In genomic region chr2:86360781-86361180, GRCh38 we compare ENCODE assay signal across 15 cellular contexts.
"Had no signal": no experiment of that assay in that cellular context is flagged by ENCODE, and none has a peak within 500 bp of the region (broad histone marks: within the 10 kb centered on the region; RNA-seq: fewer than 3 reads in every experiment).

No MANE protein-coding gene starts in this region.

- H3K4me3 ChIP-seq: left ventricle myocardium inferior, ovary, skin epidermis, thyroid gland had no signal

- H3K27ac Mint-ChIP-seq: activated naive CD8-positive, alpha-beta T cell; dendritic cell treated with granulocyte-macrophage colony-stimulating factor and Interleukin-4, amounts not matched to agents 40 ng/mL and 50 ng/mL, for 4 days; effector memory CD8-positive, alpha-beta T cell had no signal

- ATAC-seq: effector memory CD8-positive, alpha-beta T cell had no signal

- H3K4me3 Mint-ChIP-seq: activated naive CD8-positive, alpha-beta T cell; dendritic cell treated with granulocyte-macrophage colony-stimulating factor and Interleukin-4, amounts not matched to agents 40 ng/mL and 50 ng/mL, for 4 days; effector memory CD8-positive, alpha-beta T cell had no signal

- H3K36me3 Mint-ChIP-seq: activated naive CD8-positive, alpha-beta T cell had no signal

- FAIRE-seq: islet of Langerhans, TTC549, urothelium cell line had no signal

- H3K27me3 Mint-ChIP-seq: activated naive CD8-positive, alpha-beta T cell had no signal

- H3K36me3 ChIP-seq: left ventricle myocardium inferior, ovary, thyroid gland had no signal

- H3K27ac ChIP-seq: left ventricle myocardium inferior, ovary, skin epidermis, thyroid gland had no signal

- DNase-seq: activated CD4-positive, alpha-beta T cell treated with anti-CD3 and anti-CD28 coated beads, Interleukin-2, amount 50 U/mL, for 4 hours; activated T-cell treated with anti-CD3 and anti-CD28 coated beads, Interleukin-2, amount 50 U/mL, for 1 hour; cerebellar nuclear complex; effector memory CD8-positive, alpha-beta T cell; left ventricle myocardium inferior; mesenchymal stem cell; ovary; T-helper 2 cell; thyroid gland had no signal

- H3K9me3 Mint-ChIP-seq: dendritic cell treated with granulocyte-macrophage colony-stimulating factor and Interleukin-4, amounts not matched to agents 40 ng/mL and 50 ng/mL, for 4 days; effector memory CD8-positive, alpha-beta T cell had no signal

- H3K4me1 ChIP-seq: left ventricle myocardium inferior, thyroid gland had no signal

- H3K9me3 ChIP-seq: left ventricle myocardium inferior, ovary, thyroid gland had no signal

- H3K27me3 ChIP-seq: ovary, thyroid gland had no signal
